ENCODE assay signal across 1 cellular context in genomic region chr9:37800631-37801286, GRCh38.
TF ChIP-seq lines count a peak whose summit lies in the region.

A gene with protein sequence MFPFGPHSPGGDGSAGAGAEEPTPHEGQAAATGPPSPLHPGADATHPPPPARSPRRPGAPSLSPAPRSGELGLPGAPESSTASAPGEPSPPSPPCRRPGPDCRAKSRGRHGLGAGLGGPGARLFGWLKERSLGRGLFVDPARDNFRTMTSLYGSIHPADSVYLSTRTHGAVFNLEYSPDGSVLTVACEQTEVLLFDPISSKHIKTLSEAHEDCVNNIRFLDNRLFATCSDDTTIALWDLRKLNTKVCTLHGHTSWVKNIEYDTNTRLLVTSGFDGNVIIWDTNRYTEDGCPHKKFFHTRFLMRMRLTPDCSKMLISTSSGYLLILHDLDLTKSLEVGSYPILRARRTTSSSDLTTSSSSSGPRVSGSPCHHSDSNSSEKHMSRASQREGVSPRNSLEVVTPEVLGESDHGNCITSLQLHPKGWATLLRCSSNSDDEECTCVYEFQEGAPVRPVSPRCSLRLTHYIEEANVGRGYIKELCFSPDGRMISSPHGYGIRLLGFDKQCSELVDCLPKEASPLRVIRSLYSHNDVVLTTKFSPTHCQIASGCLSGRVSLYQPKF (plus strand): TSS chr9:37800797. CDS start chr9:37800867, 70 bp downstream.

TF ChIP-seq in K562, 482 proteins besides CTCF, POLR2A, EP300 and RAD21 (continued from another document and continues in another):
- TF ChIP-seq, protein P1, sequence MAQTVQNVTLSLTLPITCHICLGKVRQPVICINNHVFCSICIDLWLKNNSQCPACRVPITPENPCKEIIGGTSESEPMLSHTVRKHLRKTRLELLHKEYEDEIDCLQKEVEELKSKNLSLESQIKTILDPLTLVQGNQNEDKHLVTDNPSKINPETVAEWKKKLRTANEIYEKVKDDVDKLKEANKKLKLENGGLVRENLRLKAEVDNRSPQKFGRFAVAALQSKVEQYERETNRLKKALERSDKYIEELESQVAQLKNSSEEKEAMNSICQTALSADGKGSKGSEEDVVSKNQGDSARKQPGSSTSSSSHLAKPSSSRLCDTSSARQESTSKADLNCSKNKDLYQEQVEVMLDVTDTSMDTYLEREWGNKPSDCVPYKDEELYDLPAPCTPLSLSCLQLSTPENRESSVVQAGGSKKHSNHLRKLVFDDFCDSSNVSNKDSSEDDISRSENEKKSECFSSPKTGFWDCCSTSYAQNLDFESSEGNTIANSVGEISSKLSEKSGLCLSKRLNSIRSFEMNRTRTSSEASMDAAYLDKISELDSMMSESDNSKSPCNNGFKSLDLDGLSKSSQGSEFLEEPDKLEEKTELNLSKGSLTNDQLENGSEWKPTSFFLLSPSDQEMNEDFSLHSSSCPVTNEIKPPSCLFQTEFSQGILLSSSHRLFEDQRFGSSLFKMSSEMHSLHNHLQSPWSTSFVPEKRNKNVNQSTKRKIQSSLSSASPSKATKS (CRISPR knock-in tag; IDR thresholded peaks at IDR 0.05) = 0 out of 2 replicates have a peak, but pooled peaks have one; percentile 63
- TF ChIP-seq FOXK1 (CRISPR knock-in tag; IDR thresholded peaks at IDR 0.05; ENCODE audit: borderline replicate concordance) = no peak
- peak; percentile 99 for TF ChIP-seq ZBTB40 (IDR thresholded peaks at IDR 0.05)
- TF ChIP-seq ZBTB40 (CRISPR knock-in tag; IDR thresholded peaks at IDR 0.05) = no peak
- peak; percentile 92 for TF ChIP-seq ZKSCAN1 (IDR thresholded peaks at IDR 0.05; ENCODE audit: low read depth, low read length)
- no peak for TF ChIP-seq NRF1 (conservative IDR thresholded peaks at IDR 0.05 in 1 of 2, IDR thresholded peaks at IDR 0.05 in 1 of 2)
- TF ChIP-seq FUS (optimal IDR thresholded peaks at IDR 0.05; ENCODE audit: low read depth, low read length) = peak; percentile 80
- TF ChIP-seq, protein P2, sequence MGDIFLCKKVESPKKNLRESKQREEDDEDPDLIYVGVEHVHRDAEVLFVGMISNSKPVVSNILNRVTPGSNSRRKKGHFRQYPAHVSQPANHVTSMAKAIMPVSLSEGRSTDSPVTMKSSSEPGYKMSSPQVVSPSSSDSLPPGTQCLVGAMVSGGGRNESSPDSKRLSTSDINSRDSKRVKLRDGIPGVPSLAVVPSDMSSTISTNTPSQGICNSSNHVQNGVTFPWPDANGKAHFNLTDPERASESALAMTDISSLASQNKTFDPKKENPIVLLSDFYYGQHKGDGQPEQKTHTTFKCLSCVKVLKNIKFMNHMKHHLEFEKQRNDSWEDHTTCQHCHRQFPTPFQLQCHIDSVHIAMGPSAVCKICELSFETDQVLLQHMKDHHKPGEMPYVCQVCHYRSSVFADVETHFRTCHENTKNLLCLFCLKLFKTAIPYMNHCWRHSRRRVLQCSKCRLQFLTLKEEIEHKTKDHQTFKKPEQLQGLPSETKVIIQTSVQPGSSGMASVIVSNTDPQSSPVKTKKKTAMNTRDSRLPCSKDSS (IDR thresholded peaks at IDR 0.05; ENCODE audit: low read depth, partially characterized antibody) = no peak
- TF ChIP-seq ZNF311 (CRISPR knock-in tag; IDR thresholded peaks at IDR 0.05) = no peak
- peak; percentile 37; the same call in 1 of the 2 replicates for TF ChIP-seq ATF3 (IDR thresholded peaks at IDR 0.05)
- no peak for TF ChIP-seq ATF3 (CRISPR knock-in tag; conservative IDR thresholded peaks at IDR 0.05)
- no peak for TF ChIP-seq SMARCA4 (IDR thresholded peaks at IDR 0.05)
- TF ChIP-seq GMEB1 (CRISPR knock-in tag; IDR thresholded peaks at IDR 0.05) = peak; percentile 73
- TF ChIP-seq RBM14 (IDR thresholded peaks at IDR 0.05; ENCODE audit: borderline replicate concordance, insufficient read depth, low read depth, low read length) = no peak
- peak in 1 of 2 experiments; percentile 63; a peak in 1 of 4 replicates for TF ChIP-seq KDM1A (IDR thresholded peaks at IDR 0.05)
- peak; percentile 82; the same call in 1 of the 2 replicates for TF ChIP-seq ZNF282 (CRISPR knock-in tag; IDR thresholded peaks at IDR 0.05)
- TF ChIP-seq BCL6 (CRISPR knock-in tag; IDR thresholded peaks at IDR 0.05) = no peak
- TF ChIP-seq BRD9 (IDR thresholded peaks at IDR 0.05; ENCODE audit: low read depth, partially characterized antibody) = no peak
- TF ChIP-seq, protein P3, sequence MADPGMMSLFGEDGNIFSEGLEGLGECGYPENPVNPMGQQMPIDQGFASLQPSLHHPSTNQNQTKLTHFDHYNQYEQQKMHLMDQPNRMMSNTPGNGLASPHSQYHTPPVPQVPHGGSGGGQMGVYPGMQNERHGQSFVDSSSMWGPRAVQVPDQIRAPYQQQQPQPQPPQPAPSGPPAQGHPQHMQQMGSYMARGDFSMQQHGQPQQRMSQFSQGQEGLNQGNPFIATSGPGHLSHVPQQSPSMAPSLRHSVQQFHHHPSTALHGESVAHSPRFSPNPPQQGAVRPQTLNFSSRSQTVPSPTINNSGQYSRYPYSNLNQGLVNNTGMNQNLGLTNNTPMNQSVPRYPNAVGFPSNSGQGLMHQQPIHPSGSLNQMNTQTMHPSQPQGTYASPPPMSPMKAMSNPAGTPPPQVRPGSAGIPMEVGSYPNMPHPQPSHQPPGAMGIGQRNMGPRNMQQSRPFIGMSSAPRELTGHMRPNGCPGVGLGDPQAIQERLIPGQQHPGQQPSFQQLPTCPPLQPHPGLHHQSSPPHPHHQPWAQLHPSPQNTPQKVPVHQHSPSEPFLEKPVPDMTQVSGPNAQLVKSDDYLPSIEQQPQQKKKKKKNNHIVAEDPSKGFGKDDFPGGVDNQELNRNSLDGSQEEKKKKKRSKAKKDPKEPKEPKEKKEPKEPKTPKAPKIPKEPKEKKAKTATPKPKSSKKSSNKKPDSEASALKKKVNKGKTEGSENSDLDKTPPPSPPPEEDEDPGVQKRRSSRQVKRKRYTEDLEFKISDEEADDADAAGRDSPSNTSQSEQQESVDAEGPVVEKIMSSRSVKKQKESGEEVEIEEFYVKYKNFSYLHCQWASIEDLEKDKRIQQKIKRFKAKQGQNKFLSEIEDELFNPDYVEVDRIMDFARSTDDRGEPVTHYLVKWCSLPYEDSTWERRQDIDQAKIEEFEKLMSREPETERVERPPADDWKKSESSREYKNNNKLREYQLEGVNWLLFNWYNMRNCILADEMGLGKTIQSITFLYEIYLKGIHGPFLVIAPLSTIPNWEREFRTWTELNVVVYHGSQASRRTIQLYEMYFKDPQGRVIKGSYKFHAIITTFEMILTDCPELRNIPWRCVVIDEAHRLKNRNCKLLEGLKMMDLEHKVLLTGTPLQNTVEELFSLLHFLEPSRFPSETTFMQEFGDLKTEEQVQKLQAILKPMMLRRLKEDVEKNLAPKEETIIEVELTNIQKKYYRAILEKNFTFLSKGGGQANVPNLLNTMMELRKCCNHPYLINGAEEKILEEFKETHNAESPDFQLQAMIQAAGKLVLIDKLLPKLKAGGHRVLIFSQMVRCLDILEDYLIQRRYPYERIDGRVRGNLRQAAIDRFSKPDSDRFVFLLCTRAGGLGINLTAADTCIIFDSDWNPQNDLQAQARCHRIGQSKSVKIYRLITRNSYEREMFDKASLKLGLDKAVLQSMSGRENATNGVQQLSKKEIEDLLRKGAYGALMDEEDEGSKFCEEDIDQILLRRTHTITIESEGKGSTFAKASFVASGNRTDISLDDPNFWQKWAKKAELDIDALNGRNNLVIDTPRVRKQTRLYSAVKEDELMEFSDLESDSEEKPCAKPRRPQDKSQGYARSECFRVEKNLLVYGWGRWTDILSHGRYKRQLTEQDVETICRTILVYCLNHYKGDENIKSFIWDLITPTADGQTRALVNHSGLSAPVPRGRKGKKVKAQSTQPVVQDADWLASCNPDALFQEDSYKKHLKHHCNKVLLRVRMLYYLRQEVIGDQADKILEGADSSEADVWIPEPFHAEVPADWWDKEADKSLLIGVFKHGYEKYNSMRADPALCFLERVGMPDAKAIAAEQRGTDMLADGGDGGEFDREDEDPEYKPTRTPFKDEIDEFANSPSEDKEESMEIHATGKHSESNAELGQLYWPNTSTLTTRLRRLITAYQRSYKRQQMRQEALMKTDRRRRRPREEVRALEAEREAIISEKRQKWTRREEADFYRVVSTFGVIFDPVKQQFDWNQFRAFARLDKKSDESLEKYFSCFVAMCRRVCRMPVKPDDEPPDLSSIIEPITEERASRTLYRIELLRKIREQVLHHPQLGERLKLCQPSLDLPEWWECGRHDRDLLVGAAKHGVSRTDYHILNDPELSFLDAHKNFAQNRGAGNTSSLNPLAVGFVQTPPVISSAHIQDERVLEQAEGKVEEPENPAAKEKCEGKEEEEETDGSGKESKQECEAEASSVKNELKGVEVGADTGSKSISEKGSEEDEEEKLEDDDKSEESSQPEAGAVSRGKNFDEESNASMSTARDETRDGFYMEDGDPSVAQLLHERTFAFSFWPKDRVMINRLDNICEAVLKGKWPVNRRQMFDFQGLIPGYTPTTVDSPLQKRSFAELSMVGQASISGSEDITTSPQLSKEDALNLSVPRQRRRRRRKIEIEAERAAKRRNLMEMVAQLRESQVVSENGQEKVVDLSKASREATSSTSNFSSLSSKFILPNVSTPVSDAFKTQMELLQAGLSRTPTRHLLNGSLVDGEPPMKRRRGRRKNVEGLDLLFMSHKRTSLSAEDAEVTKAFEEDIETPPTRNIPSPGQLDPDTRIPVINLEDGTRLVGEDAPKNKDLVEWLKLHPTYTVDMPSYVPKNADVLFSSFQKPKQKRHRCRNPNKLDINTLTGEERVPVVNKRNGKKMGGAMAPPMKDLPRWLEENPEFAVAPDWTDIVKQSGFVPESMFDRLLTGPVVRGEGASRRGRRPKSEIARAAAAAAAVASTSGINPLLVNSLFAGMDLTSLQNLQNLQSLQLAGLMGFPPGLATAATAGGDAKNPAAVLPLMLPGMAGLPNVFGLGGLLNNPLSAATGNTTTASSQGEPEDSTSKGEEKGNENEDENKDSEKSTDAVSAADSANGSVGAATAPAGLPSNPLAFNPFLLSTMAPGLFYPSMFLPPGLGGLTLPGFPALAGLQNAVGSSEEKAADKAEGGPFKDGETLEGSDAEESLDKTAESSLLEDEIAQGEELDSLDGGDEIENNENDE (IDR thresholded peaks at IDR 0.05; ENCODE audit: low read depth, low read length) = peak; percentile 89
